In the genomic region with DNA sequence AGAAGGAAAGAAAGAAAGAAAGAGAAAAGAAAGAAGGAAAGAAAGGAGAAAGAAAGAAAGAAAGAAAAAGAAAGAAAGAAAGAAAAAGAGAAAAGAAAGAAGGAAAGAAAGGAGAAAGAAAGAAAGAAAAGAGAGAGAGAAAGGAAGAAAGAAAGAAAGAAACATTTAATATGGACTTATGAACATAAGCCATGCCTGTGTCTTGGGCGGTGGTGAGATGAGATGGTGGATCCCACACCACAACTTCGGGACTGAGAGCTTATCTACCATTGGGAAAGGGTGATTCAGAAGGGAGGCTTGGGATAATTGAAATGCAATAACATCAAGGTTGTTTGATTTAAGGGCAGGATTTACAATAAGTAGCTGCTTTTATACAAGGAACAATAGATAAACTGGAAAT, we compare ENCODE assay signal across 29 cellular contexts.
"Had no signal": no experiment of that assay in that cellular context is flagged by ENCODE, and none has a peak within 500 bp of the region (broad histone marks: within the 10 kb centered on the region; RNA-seq: fewer than 3 reads in every experiment).

No MANE protein-coding gene starts in this region.

- FAIRE-seq: colon, endometrium, endothelial cell of umbilical vein, frontal cortex had no signal

- DNase-seq: colonic mucosa; cortex of kidney; dermis blood vessel endothelial cell; dorsolateral prefrontal cortex; effector CD4-positive, alpha-beta T cell; effector CD8-positive, alpha-beta T cell; effector memory CD4-positive, alpha-beta T cell; effector memory CD8-positive, alpha-beta T cell; endodermal cell; erythroblast; esophagus squamous epithelium; foreskin fibroblast; foreskin keratinocyte; foreskin melanocyte; gastrocnemius medialis; glutamatergic neuron; head of caudate nucleus; heart left ventricle; heart right ventricle had no signal

- H3K27ac Mint-ChIP-seq: dendritic cell treated with granulocyte-macrophage colony-stimulating factor and Interleukin-4, amounts not matched to agents 40 ng/mL and 50 ng/mL, for 4 days; effector memory CD8-positive, alpha-beta T cell; endodermal cell had no signal

- H3K27me3 ChIP-seq: colonic mucosa, esophagus muscularis mucosa, foreskin keratinocyte, gastrocnemius medialis, gastroesophageal sphincter had no signal

- H3K4me3 Mint-ChIP-seq: dendritic cell treated with granulocyte-macrophage colony-stimulating factor and Interleukin-4, amounts not matched to agents 40 ng/mL and 50 ng/mL, for 4 days; effector memory CD8-positive, alpha-beta T cell; endodermal cell had no signal

- H3K9me3 Mint-ChIP-seq: endodermal cell had no signal

- H3K4me1 Mint-ChIP-seq: endodermal cell had no signal

- H3K4me1 ChIP-seq: colonic mucosa, esophagus muscularis mucosa, esophagus squamous epithelium, foreskin keratinocyte, gastrocnemius medialis, gastroesophageal sphincter, heart left ventricle, heart right ventricle had no signal

- H3K9me3 ChIP-seq: colonic mucosa, esophagus muscularis mucosa, esophagus squamous epithelium, gastrocnemius medialis, gastroesophageal sphincter, heart left ventricle, heart right ventricle had no signal

- H3K4me3 ChIP-seq: colonic mucosa, coronary artery, dorsolateral prefrontal cortex, esophagus muscularis mucosa, esophagus squamous epithelium, gastrocnemius medialis, gastroesophageal sphincter, heart left ventricle, heart right ventricle had no signal

- H3K27ac ChIP-seq: colonic mucosa, coronary artery, dorsolateral prefrontal cortex, epithelial cell of prostate, esophagus muscularis mucosa, esophagus squamous epithelium, foreskin keratinocyte, gastrocnemius medialis, gastroesophageal sphincter, heart left ventricle, heart right ventricle had no signal

- ATAC-seq: effector memory CD8-positive, alpha-beta T cell; esophagus mucosa; foreskin keratinocyte; gastrocnemius medialis; gastroesophageal sphincter; heart left ventricle; heart right ventricle had no signal

- H3K36me3 ChIP-seq: colonic mucosa, esophagus muscularis mucosa, esophagus squamous epithelium, gastrocnemius medialis, gastroesophageal sphincter, heart left ventricle, heart right ventricle had no signal

- H3K27me3 Mint-ChIP-seq: dendritic cell treated with granulocyte-macrophage colony-stimulating factor and Interleukin-4, amounts not matched to agents 40 ng/mL and 50 ng/mL, for 4 days; effector memory CD8-positive, alpha-beta T cell had no signal
